In genomic region chr6:99608059-99608885, GRCh38 we compare ENCODE assay signal across 11 cellular contexts. TPM values are rescaled to one million over a fixed set of nuclear protein-coding genes. Genes with fewer than 3 reads are reported as not detected.
"Had no signal": no experiment of that assay in that cellular context is flagged by ENCODE, and none has a peak within 500 bp of the region (broad histone marks: within the 10 kb centered on the region; RNA-seq: fewer than 3 reads in every experiment).

No MANE protein-coding gene starts in this region.

- ATAC-seq: left ventricle myocardium superior had no signal

- H3K27ac ChIP-seq: esophagus squamous epithelium, neutrophil, right atrium auricular region, skin epidermis, thyroid gland had no signal

- H3K4me3 Mint-ChIP-seq: activated T-cell treated with anti-CD3 and anti-CD28 coated beads, Interleukin-2, amount 50 U/mL, for 24 hours had no signal

- H3K9me3 ChIP-seq: esophagus squamous epithelium, neutrophil, right atrium auricular region, thyroid gland had no signal

- H3K36me3 ChIP-seq: esophagus squamous epithelium, neutrophil, right atrium auricular region, thyroid gland had no signal

- DNase-seq: activated gamma-delta T cell; activated T-cell treated with anti-CD3 and anti-CD28 coated beads, Interleukin-2, amount 50 U/mL, for 24 hours; esophagus squamous epithelium; foreskin fibroblast; left ventricle myocardium superior; T-helper 9 cell; thyroid gland had no signal

- H3K27ac Mint-ChIP-seq: activated T-cell treated with anti-CD3 and anti-CD28 coated beads, Interleukin-2, amount 50 U/mL, for 24 hours had no signal

- H3K4me3 ChIP-seq: esophagus squamous epithelium, right atrium auricular region, skin epidermis, thyroid gland had no signal

RNA-seq across cellular contexts. Expression of gene PRDM13, which starts 1.6 kb away (rescaled TPM):
- polyA plus RNA-seq: keratinocyte had no signal
